Comparison of ENCODE assay signal across 10 cellular contexts in genomic region chr16:456891-457483, GRCh38. TPM values are rescaled to one million over a fixed set of nuclear protein-coding genes. Genes with fewer than 3 reads are reported as not detected.
DNase-seq lines count a peak whose midpoint lies in the region; ATAC-seq, FAIRE-seq and TF ChIP-seq lines count a peak whose summit lies in the region.
"Had no signal": no experiment of that assay in that cellular context is flagged by ENCODE, and none has a peak within 500 bp of the region (broad histone marks: within the 10 kb centered on the region; RNA-seq: fewer than 3 reads in every experiment).

No MANE protein-coding gene starts in this region.

- ATAC-seq in left lobe of liver (peak; percentile 86), HG02884 (IDR thresholded peaks at IDR 0.05; ENCODE audit: unreplicated experiment) (no peak)
- ATAC-seq: activated CD4-positive, CD25-positive, alpha-beta regulatory T cell treated with anti-CD3 and anti-CD28 coated beads, Interleukin-2, amount 50 U/mL, for 24 hours had no signal

- no peaks in the 10 kb centered on the region for H3K9me3 Mint-ChIP-seq in activated T-helper 1 cell treated with anti-CD3 and anti-CD28 coated beads, Interleukin-12 subunit alpha, Interleukin-12 subunit beta, Interleukin-2, Interleukin-4 antibody, amounts not matched to agents 30 ng/mL and 10 ng/mL and 1 ng/mL, durations not matched to agents 14 hours and 24 hours and 36 hours

- intact Hi-C loops in activated T-helper 1 cell treated with anti-CD3 and anti-CD28 coated beads, Interleukin-12 subunit alpha, Interleukin-12 subunit beta, Interleukin-2, Interleukin-4 antibody, amounts not matched to agents 30 ng/mL and 10 ng/mL and 1 ng/mL, durations not matched to agents 14 hours and 24 hours and 36 hours (cut with micrococcal nuclease) = no loop called here

- no peak overlapping the region for H3K4me3 Mint-ChIP-seq in activated T-helper 1 cell treated with anti-CD3 and anti-CD28 coated beads, Interleukin-12 subunit alpha, Interleukin-12 subunit beta, Interleukin-2, Interleukin-4 antibody, amounts not matched to agents 30 ng/mL and 10 ng/mL and 1 ng/mL, durations not matched to agents 14 hours and 24 hours and 36 hours

- H3K4me3 ChIP-seq in bronchial epithelial cell (ENCODE audit: low read depth, low read length) = no peak overlapping the region

- no peaks in the 10 kb centered on the region for H3K27me3 Mint-ChIP-seq in activated T-helper 1 cell treated with anti-CD3 and anti-CD28 coated beads, Interleukin-12 subunit alpha, Interleukin-12 subunit beta, Interleukin-2, Interleukin-4 antibody, amounts not matched to agents 30 ng/mL and 10 ng/mL and 1 ng/mL, durations not matched to agents 14 hours and 24 hours and 36 hours (ENCODE audit: insufficient read depth)

- no peak for TF ChIP-seq CTCF in bronchial epithelial cell (IDR thresholded peaks at IDR 0.05; ENCODE audit: insufficient read depth, low read length, severe bottlenecking)

- H3K27ac Mint-ChIP-seq in activated T-helper 1 cell treated with anti-CD3 and anti-CD28 coated beads, Interleukin-12 subunit alpha, Interleukin-12 subunit beta, Interleukin-2, Interleukin-4 antibody, amounts not matched to agents 30 ng/mL and 10 ng/mL and 1 ng/mL, durations not matched to agents 14 hours and 24 hours and 36 hours = no peak overlapping the region

- FAIRE-seq in bronchial epithelial cell (lab: Jason Lieb, UNC) = no peak
- FAIRE-seq: colon had no signal

- H3K36me3 Mint-ChIP-seq in activated T-helper 1 cell treated with anti-CD3 and anti-CD28 coated beads, Interleukin-12 subunit alpha, Interleukin-12 subunit beta, Interleukin-2, Interleukin-4 antibody, amounts not matched to agents 30 ng/mL and 10 ng/mL and 1 ng/mL, durations not matched to agents 14 hours and 24 hours and 36 hours (ENCODE audit: low read depth) = no peaks in the 10 kb centered on the region

- H3K36me3 ChIP-seq in bronchial epithelial cell (ENCODE audit: control insufficient read depth, insufficient read depth, low read length) = peaks cover 1% of the 10 kb centered on the region

- no peaks in the 10 kb centered on the region for H3K4me1 Mint-ChIP-seq in activated T-helper 1 cell treated with anti-CD3 and anti-CD28 coated beads, Interleukin-12 subunit alpha, Interleukin-12 subunit beta, Interleukin-2, Interleukin-4 antibody, amounts not matched to agents 30 ng/mL and 10 ng/mL and 1 ng/mL, durations not matched to agents 14 hours and 24 hours and 36 hours (ENCODE audit: low read depth)

- H3K27me3 ChIP-seq in bronchial epithelial cell (ENCODE audit: control insufficient read depth, insufficient read depth, low read length) = no peaks in the 10 kb centered on the region

- peak; percentile 14 for DNase-seq in NCI-H187 treated with DMSO at 0.1 percent for 48 hours (lab: John Stamatoyannopoulos, UW)
- DNase-seq in bronchial epithelial cell (ENCODE audit: low read depth) = peak; percentile 32
- no peak for DNase-seq in left lobe of liver (ENCODE audit: low spot score)
- DNase-seq in substantia nigra (lab: John Stamatoyannopoulos, UW) = peak in 13 of 49 donors; percentile 9 to 55 (median 16)
- no peak for DNase-seq in NCI-H82 (lab: John Stamatoyannopoulos, UW)
- DNase-seq in activated CD4-positive, alpha-beta T cell treated with anti-CD3 and anti-CD28 coated beads, Interleukin-2, amount 50 U/mL, for 4 hours = no peak
- DNase-seq in activated T-helper 1 cell treated with anti-CD3 and anti-CD28 coated beads, Interleukin-12 subunit alpha, Interleukin-12 subunit beta, Interleukin-2, Interleukin-4 antibody, amounts not matched to agents 30 ng/mL and 10 ng/mL and 1 ng/mL, durations not matched to agents 14 hours and 24 hours and 36 hours (ENCODE audit: low spot score) = no peak

- H3K27ac ChIP-seq in substantia nigra (ENCODE audit: low read depth, low read length, poor library complexity, severe bottlenecking) = peak overlapping the region; percentile 44

RNA-seq across cellular contexts. Expression of gene RAB11FIP3, which starts 31.5 kb away (rescaled TPM):
- total RNA-seq in bronchial epithelial cell = 9.6 and 10.5 TPM in 2 replicates
- 24.1 TPM for total RNA-seq in left lobe of liver
- 41.4 and 47.5 TPM in 2 replicates for total RNA-seq in activated T-helper 1 cell treated with anti-CD3 and anti-CD28 coated beads, Interleukin-12 subunit alpha, Interleukin-12 subunit beta, Interleukin-2, Interleukin-4 antibody, amounts not matched to agents 30 ng/mL and 10 ng/mL and 1 ng/mL, durations not matched to agents 14 hours and 24 hours and 36 hours

RNA-seq across cellular contexts. Expression of gene DECR2, which starts 55.3 kb away (rescaled TPM):
- total RNA-seq in bronchial epithelial cell (3.7 and 7.6 TPM in 2 replicates), left lobe of liver (109 TPM)
- total RNA-seq in activated T-helper 1 cell treated with anti-CD3 and anti-CD28 coated beads, Interleukin-12 subunit alpha, Interleukin-12 subunit beta, Interleukin-2, Interleukin-4 antibody, amounts not matched to agents 30 ng/mL and 10 ng/mL and 1 ng/mL, durations not matched to agents 14 hours and 24 hours and 36 hours = 18.0 and 20.1 TPM in 2 replicates

RNA-seq across cellular contexts. Expression of gene NME4, which starts 60.0 kb away (rescaled TPM):
- 35.3 and 64.0 TPM in 2 replicates for total RNA-seq in bronchial epithelial cell
- 64.9 TPM for total RNA-seq in left lobe of liver
- 57.2 and 58.7 TPM in 2 replicates for total RNA-seq in activated T-helper 1 cell treated with anti-CD3 and anti-CD28 coated beads, Interleukin-12 subunit alpha, Interleukin-12 subunit beta, Interleukin-2, Interleukin-4 antibody, amounts not matched to agents 30 ng/mL and 10 ng/mL and 1 ng/mL, durations not matched to agents 14 hours and 24 hours and 36 hours

Comparison
In these comparisons a context has a peak if more than half of its experiments do, and no peak if none do; other contexts are left out.
1. DNase-seq: peak in NCI-H187 treated with DMSO at 0.1 percent for 48 hours (single experiment) and bronchial epithelial cell (single experiment); none in left lobe of liver (single experiment), NCI-H82 (single experiment), activated CD4-positive, alpha-beta T cell treated with anti-CD3 and anti-CD28 coated beads, Interleukin-2, amount 50 U/mL, for 4 hours (0 of 2) and activated T-helper 1 cell treated with anti-CD3 and anti-CD28 coated beads, Interleukin-12 subunit alpha, Interleukin-12 subunit beta, Interleukin-2, Interleukin-4 antibody, amounts not matched to agents 30 ng/mL and 10 ng/mL and 1 ng/mL, durations not matched to agents 14 hours and 24 hours and 36 hours (single experiment).